Comparison of ENCODE assay signal across 8 cellular contexts in the genomic region with DNA sequence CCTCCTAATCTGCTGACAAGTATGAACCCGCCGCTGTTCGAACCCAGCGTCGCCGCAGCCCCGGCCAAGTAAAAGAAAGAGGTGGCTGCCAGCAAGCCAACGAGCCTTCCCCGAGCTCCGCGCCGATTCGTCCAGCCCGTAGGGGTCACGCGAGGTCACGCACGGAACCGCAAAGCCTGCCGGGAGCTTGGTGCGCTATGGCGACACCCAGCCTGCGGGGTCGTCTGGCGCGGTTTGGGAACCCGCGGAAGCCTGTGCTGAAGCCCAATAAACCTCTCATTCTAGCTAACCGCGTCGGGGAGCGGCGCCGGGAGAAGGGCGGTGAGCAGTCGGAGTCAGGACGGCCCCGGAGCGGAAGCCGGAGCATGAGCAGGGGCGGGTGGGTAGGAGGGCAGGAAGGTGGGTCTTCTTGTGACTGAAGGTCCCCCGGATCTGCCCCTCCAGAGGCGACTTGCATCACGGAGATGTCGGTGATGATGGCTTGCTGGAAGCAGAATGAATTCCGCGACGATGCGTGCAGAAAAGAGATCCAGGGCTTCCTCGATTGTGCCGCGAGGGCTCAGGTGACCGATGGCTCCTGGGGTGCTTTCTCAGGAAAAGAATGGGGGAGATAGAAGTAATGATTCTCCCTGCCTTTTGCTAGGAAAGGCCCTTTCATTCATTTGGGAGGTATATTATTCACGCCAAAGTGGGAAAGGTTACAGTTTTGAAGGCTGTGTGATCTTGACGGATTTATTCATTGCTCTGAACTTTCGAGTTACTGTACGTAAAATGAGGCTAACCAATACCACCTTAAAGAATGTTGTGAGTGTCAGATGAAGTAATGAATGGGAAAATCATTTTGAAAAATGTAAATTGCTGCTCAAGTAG. TPM values are rescaled to one million over a fixed set of nuclear protein-coding genes. Genes with fewer than 3 reads are reported as not detected.
DNase-seq lines count a peak whose midpoint lies in the region; ATAC-seq and TF ChIP-seq lines count a peak whose summit lies in the region.

A gene (plus strand): TSS at position 170 of the 870 bp plus-strand sequence. CDS start 28 bp downstream, at position 198.

- H3K27ac ChIP-seq in GM23338 (ENCODE audit: low read depth) (peak within 1 kb of the TSS; percentile 87), SK-N-MC (peak within 1 kb of the TSS; percentile 84)

- H4K20me1 ChIP-seq in GM23338 (replicated peaks; ENCODE audit: insufficient read depth) = peaks cover 17% of the 10 kb centered on the region

- no peaks in the 10 kb centered on the region for H3K9me2 ChIP-seq in GM23338 (ENCODE audit: insufficient read depth)

- no peaks in the 10 kb centered on the region for H3K9me3 ChIP-seq in MG63
- H3K9me3 ChIP-seq in SK-N-MC (ENCODE audit: low read depth, low read length) = no peaks in the 10 kb centered on the region

- peak within 1 kb of the TSS; percentile 98 for H3K27ac Mint-ChIP-seq in GM23338
- peak within 1 kb of the TSS; percentile 95 for H3K27ac Mint-ChIP-seq in activated naive CD4-positive, alpha-beta T cell treated with anti-CD3 and anti-CD28 coated beads, Interleukin-2, amount 10 ng/mL, durations not matched to agents 7 days and 5 days

- H3K9ac ChIP-seq in SK-N-MC (ENCODE audit: insufficient read length) = peak within 1 kb of the TSS; percentile 87

- peaks cover 25% of the 10 kb centered on the region for H3K4me1 Mint-ChIP-seq in GM23338
- peaks cover 66% of the 10 kb centered on the region for H3K4me1 Mint-ChIP-seq in activated naive CD4-positive, alpha-beta T cell treated with anti-CD3 and anti-CD28 coated beads, Interleukin-2, amount 10 ng/mL, durations not matched to agents 7 days and 5 days

- peaks cover 54% of the 10 kb centered on the region for H3K79me2 ChIP-seq in GM23338 (replicated peaks; ENCODE audit: insufficient read depth)

- H3K4me3 Mint-ChIP-seq in GM23338 = peak within 1 kb of the TSS; percentile 95
- peak within 1 kb of the TSS; percentile 99 for H3K4me3 Mint-ChIP-seq in activated naive CD4-positive, alpha-beta T cell treated with anti-CD3 and anti-CD28 coated beads, Interleukin-2, amount 10 ng/mL, durations not matched to agents 7 days and 5 days

- H3K9me3 Mint-ChIP-seq in GM23338 = no peaks in the 10 kb centered on the region
- H3K9me3 Mint-ChIP-seq in activated naive CD4-positive, alpha-beta T cell treated with anti-CD3 and anti-CD28 coated beads, Interleukin-2, amount 10 ng/mL, durations not matched to agents 7 days and 5 days = no peaks in the 10 kb centered on the region

- H3F3A ChIP-seq in GM23338 (replicated peaks; ENCODE audit: low read depth) = peaks cover 13% of the 10 kb centered on the region; the same call in 1 of the 2 replicates

- H3K36me3 ChIP-seq in GM23338 (ENCODE audit: insufficient read depth) = peaks cover 8% of the 10 kb centered on the region; the same call in 1 of the 2 replicates
- peaks cover 38% of the 10 kb centered on the region for H3K36me3 ChIP-seq in MG63
- no peaks in the 10 kb centered on the region; the same call in 1 of the 2 replicates for H3K36me3 ChIP-seq in SK-N-MC (ENCODE audit: insufficient read depth, low read length)

- TF ChIP-seq CTCF in GM23338 (conservative IDR thresholded peaks at IDR 0.05; ENCODE audit: low read depth in 2 of 2) = no peak

- peaks cover 17% of the 10 kb centered on the region for H3K4me1 ChIP-seq in GM23338 (ENCODE audit: insufficient read depth)

- peak; percentile 37 for DNase-seq in DMS79 treated with DMSO at 0.1 percent for 48 hours (lab: John Stamatoyannopoulos, UW)
- peak; percentile 95 for DNase-seq in GM23338 (ENCODE audit: low spot score)
- peak; percentile 93 for DNase-seq in MG63
- DNase-seq in SK-N-MC (ENCODE audit: low read depth, low spot score) = peak; percentile 10
- peak; percentile 96 for DNase-seq in activated naive CD4-positive, alpha-beta T cell treated with anti-CD3 and anti-CD28 coated beads, Interleukin-2, amount 10 ng/mL, durations not matched to agents 7 days and 5 days
- DNase-seq in germinal center (ENCODE audit: low spot score) = peak; percentile 90
- peak in 55 of 56 donors; percentile 46 to 94 (median 84) for DNase-seq in nucleus accumbens (lab: John Stamatoyannopoulos, UW)
- DNase-seq in superior temporal gyrus (ENCODE audit: extremely low spot score) = peak; percentile 94

- peaks cover 13% of the 10 kb centered on the region for H3K27me3 Mint-ChIP-seq in GM23338 (ENCODE audit: insufficient read depth, low read depth, poor library complexity)
- H3K27me3 Mint-ChIP-seq in activated naive CD4-positive, alpha-beta T cell treated with anti-CD3 and anti-CD28 coated beads, Interleukin-2, amount 10 ng/mL, durations not matched to agents 7 days and 5 days = no peaks in the 10 kb centered on the region

- H3K27me3 ChIP-seq in GM23338 (ENCODE audit: insufficient read depth) = no peaks in the 10 kb centered on the region
- no peaks in the 10 kb centered on the region for H3K27me3 ChIP-seq in MG63

- peak; percentile 65 for ATAC-seq in GM23338

- peak within 1 kb of the TSS; percentile 98 for H3K4me3 ChIP-seq in GM23338
- peak within 1 kb of the TSS; percentile 81 for H3K4me3 ChIP-seq in MG63
- H3K4me3 ChIP-seq in SK-N-MC = peak within 1 kb of the TSS; percentile 86

- peak within 1 kb of the TSS; percentile 94 for H3K4me2 ChIP-seq in GM23338

- peak within 1 kb of the TSS; percentile 96 for H2AFZ ChIP-seq in GM23338

- CTCF ChIA-PET in activated naive CD4-positive, alpha-beta T cell treated with anti-CD3 and anti-CD28 coated beads, Interleukin-2, amount 10 ng/mL, durations not matched to agents 7 days and 5 days (lab: Charles Lee) = interaction anchor here (1.1 to 2.2 kb wide), 3 partner anchors 10 to 98 kb away, joined by 4 to 6 read pairs (median 5); a partner anchor contains a TSS

- H3K36me3 Mint-ChIP-seq in GM23338 (ENCODE audit: low read depth) = peaks cover 22% of the 10 kb centered on the region
- H3K36me3 Mint-ChIP-seq in activated naive CD4-positive, alpha-beta T cell treated with anti-CD3 and anti-CD28 coated beads, Interleukin-2, amount 10 ng/mL, durations not matched to agents 7 days and 5 days = peaks cover 24% of the 10 kb centered on the region

TF ChIP-seq in GM23338, 12 proteins besides CTCF, POLR2A, EP300 and RAD21 (continues in another document):
- TF ChIP-seq JUNB (IDR thresholded peaks at IDR 0.05; ENCODE audit: unreplicated experiment) (no peak), STAT1 (IDR thresholded peaks at IDR 0.05; ENCODE audit: unreplicated experiment) (no peak), ZNF114 (CRISPR knock-in tag; IDR thresholded peaks at IDR 0.05) (no peak)
- TF ChIP-seq, protein P1, sequence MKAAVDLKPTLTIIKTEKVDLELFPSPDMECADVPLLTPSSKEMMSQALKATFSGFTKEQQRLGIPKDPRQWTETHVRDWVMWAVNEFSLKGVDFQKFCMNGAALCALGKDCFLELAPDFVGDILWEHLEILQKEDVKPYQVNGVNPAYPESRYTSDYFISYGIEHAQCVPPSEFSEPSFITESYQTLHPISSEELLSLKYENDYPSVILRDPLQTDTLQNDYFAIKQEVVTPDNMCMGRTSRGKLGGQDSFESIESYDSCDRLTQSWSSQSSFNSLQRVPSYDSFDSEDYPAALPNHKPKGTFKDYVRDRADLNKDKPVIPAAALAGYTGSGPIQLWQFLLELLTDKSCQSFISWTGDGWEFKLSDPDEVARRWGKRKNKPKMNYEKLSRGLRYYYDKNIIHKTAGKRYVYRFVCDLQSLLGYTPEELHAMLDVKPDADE (IDR thresholded peaks at IDR 0.05) = peak; percentile 80

RNA-seq across cellular contexts. Expression of the gene that starts here (rescaled TPM):
- 40.6 and 41.1 TPM in 2 replicates for total RNA-seq in GM23338 (2014; rRNA removed; shearing (Covaris generic))
- polyA plus RNA-seq in GM23338 (2016; fragmentation: Nextera tagmentation; extraction: Ambion mirVana) = 187 and 196 TPM in 2 replicates
- total RNA-seq in MG63 (2014; rRNA removed; shearing (Covaris generic); ENCODE audit: low replicate concordance) = 58.5 and 93.9 TPM in 2 replicates

Comparison
In these comparisons a context has a peak if more than half of its experiments do, and no peak if none do; other contexts are left out.
1. Peak in every context shown above with its lines: DNase-seq, ATAC-seq, H3K4me3 ChIP-seq and H3K27ac ChIP-seq.
2. DNase-seq: peak in every context shown above with its lines; median percentile 96 in activated naive CD4-positive, alpha-beta T cell treated with anti-CD3 and anti-CD28 coated beads, Interleukin-2, amount 10 ng/mL, durations not matched to agents 7 days and 5 days; 95 in GM23338; 94 in superior temporal gyrus; 93 in MG63; 90 in germinal center; 84 in nucleus accumbens; 37 in DMS79 treated with DMSO at 0.1 percent for 48 hours; 10 in SK-N-MC.